Comparison of ENCODE assay signal across 8 cellular contexts in genomic region chr11:128522943-128523518, GRCh38.
DNase-seq lines count a peak whose midpoint lies in the region; ATAC-seq and TF ChIP-seq lines count a peak whose summit lies in the region.

No MANE protein-coding gene starts in this region.

- H3K9me3 ChIP-seq in OCI-LY7 (ENCODE audit: low read length): no peaks in the 10 kb centered on the region
- H3K9me3 ChIP-seq in mesodermal cell (ENCODE audit: control insufficient read depth, low read length): no peaks in the 10 kb centered on the region
- H3K9me3 ChIP-seq in suprapubic skin: no peaks in the 10 kb centered on the region

- no peak for TF ChIP-seq EP300 in suprapubic skin (IDR thresholded peaks at IDR 0.05)

- peaks cover 54% of the 10 kb centered on the region for H3K79me2 ChIP-seq in OCI-LY7 (ENCODE audit: insufficient read depth, low read depth, low read length)

- no peak for TF ChIP-seq CTCF in GM12865 (IDR thresholded peaks at IDR 0.05; ENCODE audit: insufficient read depth, low read depth, low read length, missing control alignments)
- no peak for TF ChIP-seq CTCF in OCI-LY7 (conservative IDR thresholded peaks at IDR 0.05; ENCODE audit: low read length)
- no peak for TF ChIP-seq CTCF in astrocyte of the cerebellum (IDR thresholded peaks at IDR 0.05; ENCODE audit: low read depth, low read length, missing control alignments)
- TF ChIP-seq CTCF in suprapubic skin (IDR thresholded peaks at IDR 0.05): no peak

- H3K4me2 ChIP-seq in OCI-LY7 (ENCODE audit: low read length): peak overlapping the region; percentile 90

- TF ChIP-seq POLR2A in suprapubic skin (IDR thresholded peaks at IDR 0.05): no peak

- no peaks in the 10 kb centered on the region for H3K27me3 ChIP-seq in suprapubic skin

- TSS peak; percentile 50 for BruUV-seq in OCI-LY7 (replicated peaks; lab: Mats Ljungman, UMichigan)

- H2AFZ ChIP-seq in OCI-LY7 (ENCODE audit: low read length): peak overlapping the region; percentile 20; the same call in 1 of the 2 replicates

- H3K4me1 ChIP-seq in OCI-LY7 (ENCODE audit: insufficient read depth, low read length, poor library complexity, severe bottlenecking) (peaks cover 47% of the 10 kb centered on the region), mesodermal cell (ENCODE audit: control insufficient read depth, insufficient read depth, low read length, poor library complexity, severe bottlenecking) (peaks cover 41% of the 10 kb centered on the region), suprapubic skin (peaks cover 41% of the 10 kb centered on the region)

- no peaks in the 10 kb centered on the region for H3K9me2 ChIP-seq in OCI-LY7 (ENCODE audit: insufficient read depth, low read length)

- in situ Hi-C loops in astrocyte of the cerebellum (cut with HindIII; ENCODE audit: low sequenced_read_pairs): loop anchor here (10.0 to 25.0 kb wide), 2 partner anchors 89 to 338 kb away; no protein-coding TSS in a partner anchor

- ATAC-seq in HG03095 (IDR thresholded peaks at IDR 0.05; ENCODE audit: unreplicated experiment): no peak

- peaks cover 18% of the 10 kb centered on the region for H4K20me1 ChIP-seq in OCI-LY7 (ENCODE audit: insufficient read depth, low read length)

- H3K36me3 ChIP-seq in OCI-LY7 (ENCODE audit: insufficient read depth, low read length) (peaks cover 40% of the 10 kb centered on the region), mesodermal cell (ENCODE audit: control insufficient read depth, insufficient read depth, low read length) (peaks cover 2% of the 10 kb centered on the region), suprapubic skin (no peaks in the 10 kb centered on the region)

- POLR2A ChIA-PET in OCI-LY7 (lab: Charles Lee): interaction anchor here (0.6 to 4.6 kb wide), 25 partner anchors 9 to 213 kb away, joined by 3 to 89 read pairs (median 3); no protein-coding TSS in a partner anchor

- CTCF ChIA-PET in OCI-LY7 (lab: Charles Lee; ENCODE audit: unreplicated experiment): interaction anchor here (1.0 to 1.5 kb wide), 2 partner anchors 31 to 108 kb away, joined by 4 to 5 read pairs; no protein-coding TSS in a partner anchor

- DNase-seq in GM12865 (ENCODE audit: low read depth) (peak; percentile 58), OCI-LY7 (ENCODE audit: low spot score) (no peak), astrocyte of the cerebellum (ENCODE audit: low read depth) (no peak), suprapubic skin (ENCODE audit: low spot score in 2 of 2) (no peak), LoVo (ENCODE audit: low spot score) (no peak), foreskin melanocyte (no peak)

- 26% methylated on average over 3 of the region's 6 CpGs; no CpG with 5 or more reads in 1 of the 2 experiments for WGBS in mesodermal cell (ENCODE audit: insufficient coverage in 2 of 2), 2 experiments
- 40% methylated on average over 6 of the region's 6 CpGs for WGBS in suprapubic skin

- H3K4me3 ChIP-seq in GM12865 (ENCODE audit: low read depth, low read length) (peak overlapping the region; percentile 81), OCI-LY7 (ENCODE audit: low read depth, low read length, poor library complexity, severe bottlenecking) (peak overlapping the region; percentile 98), astrocyte of the cerebellum (ENCODE audit: low read depth, low read length) (peak overlapping the region; percentile 95), mesodermal cell (ENCODE audit: extremely low read depth, insufficient read depth, low read length, poor library complexity, severe bottlenecking) (peak overlapping the region; percentile 87), suprapubic skin (peak overlapping the region; percentile 83)

- intact Hi-C loops in OCI-LY7 (cut with micrococcal nuclease; ENCODE audit: unreplicated experiment): loop anchor here (1.0 to 5.0 kb wide), 5 partner anchors 29 to 1634 kb away; partner anchors contain the start of gene ST14

- H3K27ac ChIP-seq in OCI-LY7 (ENCODE audit: low read depth, low read length, poor library complexity, severe bottlenecking) (peak overlapping the region; percentile 66), mesodermal cell (ENCODE audit: low read depth, low read length, severe bottlenecking) (peak overlapping the region; percentile 95), suprapubic skin (peak overlapping the region; percentile 96)
